Comparison of ENCODE assay signal across 1 cellular context in the genomic region with DNA sequence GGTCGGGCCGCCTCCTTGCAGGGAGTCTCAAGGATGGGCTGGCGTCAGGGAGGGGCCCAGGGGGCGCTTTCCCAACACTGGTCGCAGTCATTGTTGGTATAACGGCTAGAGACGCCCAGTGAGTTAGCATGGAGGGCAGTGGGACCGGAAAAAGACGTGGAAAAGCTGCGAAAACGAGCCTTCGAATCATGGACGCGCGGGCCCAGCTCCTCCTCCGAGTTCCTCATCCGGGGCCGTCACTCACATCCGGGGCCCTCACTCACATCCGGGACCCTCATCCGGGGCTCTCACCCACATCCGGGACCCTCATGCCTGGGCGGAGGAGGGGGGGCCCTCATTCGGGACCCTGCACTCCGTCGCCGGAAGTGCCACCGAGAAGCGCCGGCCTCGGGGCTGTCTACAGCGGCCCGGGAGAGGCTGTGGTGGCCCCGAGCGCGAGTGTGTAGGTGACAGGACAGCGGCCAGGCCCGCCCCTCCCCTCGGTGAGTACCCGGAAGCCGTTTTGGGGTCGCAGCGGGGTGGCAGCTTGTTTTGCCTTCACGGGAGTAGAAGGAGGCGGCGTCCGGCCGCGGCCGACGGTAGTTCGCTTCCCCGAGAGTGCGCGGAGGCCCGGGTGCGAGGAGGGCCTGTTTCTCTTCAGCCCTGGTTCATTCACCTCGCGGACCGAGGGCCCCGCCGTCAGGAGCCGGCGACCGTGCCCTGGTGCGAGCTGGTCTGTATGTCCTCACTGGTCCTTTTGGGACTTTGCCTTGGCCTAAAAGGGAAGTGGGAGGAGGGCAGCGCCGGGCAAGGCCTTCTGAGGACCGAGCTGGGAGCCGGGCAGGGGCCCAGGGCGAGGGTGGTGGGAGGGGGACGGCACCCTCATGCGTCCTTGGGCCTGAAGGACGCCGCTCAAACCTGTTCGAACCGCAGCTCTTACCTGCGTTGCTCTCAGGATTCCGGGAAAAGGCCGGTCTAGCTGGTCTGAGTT.
TF ChIP-seq lines count a peak whose summit lies in the region.

A gene with protein sequence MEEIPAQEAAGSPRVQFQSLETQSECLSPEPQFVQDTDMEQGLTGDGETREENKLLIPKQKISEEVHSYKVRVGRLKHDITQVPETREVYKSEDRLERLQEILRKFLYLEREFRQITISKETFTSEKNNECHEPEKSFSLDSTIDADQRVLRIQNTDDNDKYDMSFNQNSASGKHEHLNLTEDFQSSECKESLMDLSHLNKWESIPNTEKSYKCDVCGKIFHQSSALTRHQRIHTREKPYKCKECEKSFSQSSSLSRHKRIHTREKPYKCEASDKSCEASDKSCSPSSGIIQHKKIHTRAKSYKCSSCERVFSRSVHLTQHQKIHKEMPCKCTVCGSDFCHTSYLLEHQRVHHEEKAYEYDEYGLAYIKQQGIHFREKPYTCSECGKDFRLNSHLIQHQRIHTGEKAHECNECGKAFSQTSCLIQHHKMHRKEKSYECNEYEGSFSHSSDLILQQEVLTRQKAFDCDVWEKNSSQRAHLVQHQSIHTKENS (plus strand): TSS at position 337 of the 970 bp plus-strand sequence. CDS start 1,918 bp downstream, outside the sequence.

TF ChIP-seq in K562, 482 proteins besides CTCF, POLR2A, EP300 and RAD21 (continued from another document and continues in another):
- TF ChIP-seq, protein P1, sequence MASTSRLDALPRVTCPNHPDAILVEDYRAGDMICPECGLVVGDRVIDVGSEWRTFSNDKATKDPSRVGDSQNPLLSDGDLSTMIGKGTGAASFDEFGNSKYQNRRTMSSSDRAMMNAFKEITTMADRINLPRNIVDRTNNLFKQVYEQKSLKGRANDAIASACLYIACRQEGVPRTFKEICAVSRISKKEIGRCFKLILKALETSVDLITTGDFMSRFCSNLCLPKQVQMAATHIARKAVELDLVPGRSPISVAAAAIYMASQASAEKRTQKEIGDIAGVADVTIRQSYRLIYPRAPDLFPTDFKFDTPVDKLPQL (IDR thresholded peaks at IDR 0.05; ENCODE audit: extremely low read depth, insufficient read length) = peak; percentile 39
- no peak for TF ChIP-seq SAFB2 (IDR thresholded peaks at IDR 0.05; ENCODE audit: borderline replicate concordance, low read depth, low read length, severe bottlenecking)
- no peak for TF ChIP-seq ASH1L (IDR thresholded peaks at IDR 0.05; ENCODE audit: borderline replicate concordance, low read depth, partially characterized antibody)
- TF ChIP-seq XRCC4 (IDR thresholded peaks at IDR 0.05; ENCODE audit: extremely low read depth, insufficient read depth, insufficient read length) = no peak
- peak; percentile 94 for TF ChIP-seq PHF8 (IDR thresholded peaks at IDR 0.05; ENCODE audit: borderline replicate concordance, low read length)
- TF ChIP-seq, protein P2, sequence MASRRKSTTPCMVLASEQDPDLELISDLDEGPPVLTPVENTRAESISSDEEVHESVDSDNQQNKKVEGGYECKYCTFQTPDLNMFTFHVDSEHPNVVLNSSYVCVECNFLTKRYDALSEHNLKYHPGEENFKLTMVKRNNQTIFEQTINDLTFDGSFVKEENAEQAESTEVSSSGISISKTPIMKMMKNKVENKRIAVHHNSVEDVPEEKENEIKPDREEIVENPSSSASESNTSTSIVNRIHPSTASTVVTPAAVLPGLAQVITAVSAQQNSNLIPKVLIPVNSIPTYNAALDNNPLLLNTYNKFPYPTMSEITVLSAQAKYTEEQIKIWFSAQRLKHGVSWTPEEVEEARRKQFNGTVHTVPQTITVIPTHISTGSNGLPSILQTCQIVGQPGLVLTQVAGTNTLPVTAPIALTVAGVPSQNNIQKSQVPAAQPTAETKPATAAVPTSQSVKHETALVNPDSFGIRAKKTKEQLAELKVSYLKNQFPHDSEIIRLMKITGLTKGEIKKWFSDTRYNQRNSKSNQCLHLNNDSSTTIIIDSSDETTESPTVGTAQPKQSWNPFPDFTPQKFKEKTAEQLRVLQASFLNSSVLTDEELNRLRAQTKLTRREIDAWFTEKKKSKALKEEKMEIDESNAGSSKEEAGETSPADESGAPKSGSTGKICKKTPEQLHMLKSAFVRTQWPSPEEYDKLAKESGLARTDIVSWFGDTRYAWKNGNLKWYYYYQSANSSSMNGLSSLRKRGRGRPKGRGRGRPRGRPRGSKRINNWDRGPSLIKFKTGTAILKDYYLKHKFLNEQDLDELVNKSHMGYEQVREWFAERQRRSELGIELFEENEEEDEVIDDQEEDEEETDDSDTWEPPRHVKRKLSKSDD (conservative IDR thresholded peaks at IDR 0.05; ENCODE audit: low read length) = no peak; the same call in 1 of the 2 replicates
- no peak for TF ChIP-seq ARID2 (IDR thresholded peaks at IDR 0.05)
- no peak for TF ChIP-seq ZNF23 (CRISPR knock-in tag; IDR thresholded peaks at IDR 0.05)
- no peak for TF ChIP-seq ZNF175 (CRISPR knock-in tag; IDR thresholded peaks at IDR 0.05; ENCODE audit: low read depth)
- TF ChIP-seq, protein P3, sequence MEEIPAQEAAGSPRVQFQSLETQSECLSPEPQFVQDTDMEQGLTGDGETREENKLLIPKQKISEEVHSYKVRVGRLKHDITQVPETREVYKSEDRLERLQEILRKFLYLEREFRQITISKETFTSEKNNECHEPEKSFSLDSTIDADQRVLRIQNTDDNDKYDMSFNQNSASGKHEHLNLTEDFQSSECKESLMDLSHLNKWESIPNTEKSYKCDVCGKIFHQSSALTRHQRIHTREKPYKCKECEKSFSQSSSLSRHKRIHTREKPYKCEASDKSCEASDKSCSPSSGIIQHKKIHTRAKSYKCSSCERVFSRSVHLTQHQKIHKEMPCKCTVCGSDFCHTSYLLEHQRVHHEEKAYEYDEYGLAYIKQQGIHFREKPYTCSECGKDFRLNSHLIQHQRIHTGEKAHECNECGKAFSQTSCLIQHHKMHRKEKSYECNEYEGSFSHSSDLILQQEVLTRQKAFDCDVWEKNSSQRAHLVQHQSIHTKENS (CRISPR knock-in tag; IDR thresholded peaks at IDR 0.05) = no peak
- no peak for TF ChIP-seq HIVEP1 (CRISPR knock-in tag; IDR thresholded peaks at IDR 0.05)
- 0 out of 2 replicates have a peak, but pooled peaks have one; percentile 28 for TF ChIP-seq MAFK (IDR thresholded peaks at IDR 0.05; ENCODE audit: low read length)
- no peak for TF ChIP-seq ZNF444 (CRISPR knock-in tag; IDR thresholded peaks at IDR 0.05)
- no peak for TF ChIP-seq ZNF79 (CRISPR knock-in tag; IDR thresholded peaks at IDR 0.05; ENCODE audit: low read depth)
- peak; percentile 57; the same call in 1 of the 2 replicates for TF ChIP-seq SIN3B (IDR thresholded peaks at IDR 0.05; ENCODE audit: low read depth)
- TF ChIP-seq, protein P4, sequence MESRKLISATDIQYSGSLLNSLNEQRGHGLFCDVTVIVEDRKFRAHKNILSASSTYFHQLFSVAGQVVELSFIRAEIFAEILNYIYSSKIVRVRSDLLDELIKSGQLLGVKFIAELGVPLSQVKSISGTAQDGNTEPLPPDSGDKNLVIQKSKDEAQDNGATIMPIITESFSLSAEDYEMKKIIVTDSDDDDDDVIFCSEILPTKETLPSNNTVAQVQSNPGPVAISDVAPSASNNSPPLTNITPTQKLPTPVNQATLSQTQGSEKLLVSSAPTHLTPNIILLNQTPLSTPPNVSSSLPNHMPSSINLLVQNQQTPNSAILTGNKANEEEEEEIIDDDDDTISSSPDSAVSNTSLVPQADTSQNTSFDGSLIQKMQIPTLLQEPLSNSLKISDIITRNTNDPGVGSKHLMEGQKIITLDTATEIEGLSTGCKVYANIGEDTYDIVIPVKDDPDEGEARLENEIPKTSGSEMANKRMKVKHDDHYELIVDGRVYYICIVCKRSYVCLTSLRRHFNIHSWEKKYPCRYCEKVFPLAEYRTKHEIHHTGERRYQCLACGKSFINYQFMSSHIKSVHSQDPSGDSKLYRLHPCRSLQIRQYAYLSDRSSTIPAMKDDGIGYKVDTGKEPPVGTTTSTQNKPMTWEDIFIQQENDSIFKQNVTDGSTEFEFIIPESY (CRISPR knock-in tag; IDR thresholded peaks at IDR 0.05) = no peak
- peak; percentile 13; the same call in 1 of the 2 replicates for TF ChIP-seq DIDO1 (tag; IDR thresholded peaks at IDR 0.05; ENCODE audit: low read depth)
- peak; percentile 32; the same call in 1 of the 2 replicates for TF ChIP-seq JUN (IDR thresholded peaks at IDR 0.05; ENCODE audit: borderline replicate concordance, low read depth, low read length)
- 0 out of 2 replicates have a peak, but pooled peaks have one; percentile 37 for TF ChIP-seq JUN (CRISPR knock-in tag; IDR thresholded peaks at IDR 0.05; ENCODE audit: borderline replicate concordance)
- TF ChIP-seq BDP1 (IDR thresholded peaks at IDR 0.05; ENCODE audit: insufficient read depth, insufficient read length) = no peak
- TF ChIP-seq CBFB (CRISPR knock-in tag; IDR thresholded peaks at IDR 0.05) = peak; percentile 47
- TF ChIP-seq, protein P5, sequence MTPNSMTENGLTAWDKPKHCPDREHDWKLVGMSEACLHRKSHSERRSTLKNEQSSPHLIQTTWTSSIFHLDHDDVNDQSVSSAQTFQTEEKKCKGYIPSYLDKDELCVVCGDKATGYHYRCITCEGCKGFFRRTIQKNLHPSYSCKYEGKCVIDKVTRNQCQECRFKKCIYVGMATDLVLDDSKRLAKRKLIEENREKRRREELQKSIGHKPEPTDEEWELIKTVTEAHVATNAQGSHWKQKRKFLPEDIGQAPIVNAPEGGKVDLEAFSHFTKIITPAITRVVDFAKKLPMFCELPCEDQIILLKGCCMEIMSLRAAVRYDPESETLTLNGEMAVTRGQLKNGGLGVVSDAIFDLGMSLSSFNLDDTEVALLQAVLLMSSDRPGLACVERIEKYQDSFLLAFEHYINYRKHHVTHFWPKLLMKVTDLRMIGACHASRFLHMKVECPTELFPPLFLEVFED (CRISPR knock-in tag; conservative IDR thresholded peaks at IDR 0.05) = no peak
- no peak for TF ChIP-seq HLTF (IDR thresholded peaks at IDR 0.05)
- TF ChIP-seq, protein P6, sequence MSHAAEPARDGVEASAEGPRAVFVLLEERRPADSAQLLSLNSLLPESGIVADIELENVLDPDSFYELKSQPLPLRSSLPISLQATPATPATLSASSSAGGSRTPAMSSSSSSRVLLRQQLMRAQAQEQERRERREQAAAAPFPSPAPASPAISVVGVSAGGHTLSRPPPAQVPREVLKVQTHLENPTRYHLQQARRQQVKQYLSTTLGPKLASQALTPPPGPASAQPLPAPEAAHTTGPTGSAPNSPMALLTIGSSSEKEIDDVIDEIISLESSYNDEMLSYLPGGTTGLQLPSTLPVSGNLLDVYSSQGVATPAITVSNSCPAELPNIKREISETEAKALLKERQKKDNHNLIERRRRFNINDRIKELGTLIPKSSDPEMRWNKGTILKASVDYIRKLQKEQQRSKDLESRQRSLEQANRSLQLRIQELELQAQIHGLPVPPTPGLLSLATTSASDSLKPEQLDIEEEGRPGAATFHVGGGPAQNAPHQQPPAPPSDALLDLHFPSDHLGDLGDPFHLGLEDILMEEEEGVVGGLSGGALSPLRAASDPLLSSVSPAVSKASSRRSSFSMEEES (CRISPR knock-in tag; IDR thresholded peaks at IDR 0.05) = no peak
- 0 out of 2 replicates have a peak, but pooled peaks have one; percentile 30 for TF ChIP-seq SP1 (CRISPR knock-in tag; IDR thresholded peaks at IDR 0.05)
- TF ChIP-seq, protein P7, sequence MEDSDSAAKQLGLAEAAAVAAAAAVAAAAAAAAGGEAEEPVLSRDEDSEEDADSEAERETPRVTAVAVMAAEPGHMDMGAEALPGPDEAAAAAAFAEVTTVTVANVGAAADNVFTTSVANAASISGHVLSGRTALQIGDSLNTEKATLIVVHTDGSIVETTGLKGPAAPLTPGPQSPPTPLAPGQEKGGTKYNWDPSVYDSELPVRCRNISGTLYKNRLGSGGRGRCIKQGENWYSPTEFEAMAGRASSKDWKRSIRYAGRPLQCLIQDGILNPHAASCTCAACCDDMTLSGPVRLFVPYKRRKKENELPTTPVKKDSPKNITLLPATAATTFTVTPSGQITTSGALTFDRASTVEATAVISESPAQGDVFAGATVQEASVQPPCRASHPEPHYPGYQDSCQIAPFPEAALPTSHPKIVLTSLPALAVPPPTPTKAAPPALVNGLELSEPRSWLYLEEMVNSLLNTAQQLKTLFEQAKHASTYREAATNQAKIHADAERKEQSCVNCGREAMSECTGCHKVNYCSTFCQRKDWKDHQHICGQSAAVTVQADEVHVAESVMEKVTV (CRISPR knock-in tag; IDR thresholded peaks at IDR 0.05) = no peak
- TF ChIP-seq, protein P8, sequence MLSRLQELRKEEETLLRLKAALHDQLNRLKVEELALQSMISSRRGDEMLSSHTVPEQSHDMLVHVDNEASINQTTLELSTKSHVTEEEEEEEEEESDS (CRISPR knock-in tag; IDR thresholded peaks at IDR 0.05) = no peak
- peak; percentile 9; the same call in 1 of the 2 replicates for TF ChIP-seq FOXK1 (CRISPR knock-in tag; IDR thresholded peaks at IDR 0.05; ENCODE audit: borderline replicate concordance)
- TF ChIP-seq TBL1XR1 (IDR thresholded peaks at IDR 0.05; ENCODE audit: low read length in 2 of 2) = peak; percentile 23 to 26; a peak in 2 of 4 replicates
- no peak for TF ChIP-seq BCOR (IDR thresholded peaks at IDR 0.05)
- peak; percentile 95 for TF ChIP-seq PHF20 (IDR thresholded peaks at IDR 0.05; ENCODE audit: partially characterized antibody)
- TF ChIP-seq, protein P9, sequence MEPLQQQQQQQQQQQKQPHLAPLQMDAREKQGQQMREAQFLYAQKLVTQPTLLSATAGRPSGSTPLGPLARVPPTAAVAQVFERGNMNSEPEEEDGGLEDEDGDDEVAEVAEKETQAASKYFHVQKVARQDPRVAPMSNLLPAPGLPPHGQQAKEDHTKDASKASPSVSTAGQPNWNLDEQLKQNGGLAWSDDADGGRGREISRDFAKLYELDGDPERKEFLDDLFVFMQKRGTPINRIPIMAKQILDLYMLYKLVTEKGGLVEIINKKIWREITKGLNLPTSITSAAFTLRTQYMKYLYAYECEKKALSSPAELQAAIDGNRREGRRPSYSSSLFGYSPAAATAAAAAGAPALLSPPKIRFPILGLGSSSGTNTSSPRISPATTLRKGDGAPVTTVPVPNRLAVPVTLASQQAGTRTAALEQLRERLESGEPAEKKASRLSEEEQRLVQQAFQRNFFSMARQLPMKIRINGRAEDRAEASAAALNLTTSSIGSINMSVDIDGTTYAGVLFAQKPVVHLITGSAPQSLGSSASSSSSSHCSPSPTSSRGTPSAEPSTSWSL (CRISPR knock-in tag; IDR thresholded peaks at IDR 0.05; ENCODE audit: borderline replicate concordance) = no peak
- no peak for TF ChIP-seq SRF (CRISPR knock-in tag; IDR thresholded peaks at IDR 0.05)
